1 cellular context compared by ENCODE assay signal in the genomic region with DNA sequence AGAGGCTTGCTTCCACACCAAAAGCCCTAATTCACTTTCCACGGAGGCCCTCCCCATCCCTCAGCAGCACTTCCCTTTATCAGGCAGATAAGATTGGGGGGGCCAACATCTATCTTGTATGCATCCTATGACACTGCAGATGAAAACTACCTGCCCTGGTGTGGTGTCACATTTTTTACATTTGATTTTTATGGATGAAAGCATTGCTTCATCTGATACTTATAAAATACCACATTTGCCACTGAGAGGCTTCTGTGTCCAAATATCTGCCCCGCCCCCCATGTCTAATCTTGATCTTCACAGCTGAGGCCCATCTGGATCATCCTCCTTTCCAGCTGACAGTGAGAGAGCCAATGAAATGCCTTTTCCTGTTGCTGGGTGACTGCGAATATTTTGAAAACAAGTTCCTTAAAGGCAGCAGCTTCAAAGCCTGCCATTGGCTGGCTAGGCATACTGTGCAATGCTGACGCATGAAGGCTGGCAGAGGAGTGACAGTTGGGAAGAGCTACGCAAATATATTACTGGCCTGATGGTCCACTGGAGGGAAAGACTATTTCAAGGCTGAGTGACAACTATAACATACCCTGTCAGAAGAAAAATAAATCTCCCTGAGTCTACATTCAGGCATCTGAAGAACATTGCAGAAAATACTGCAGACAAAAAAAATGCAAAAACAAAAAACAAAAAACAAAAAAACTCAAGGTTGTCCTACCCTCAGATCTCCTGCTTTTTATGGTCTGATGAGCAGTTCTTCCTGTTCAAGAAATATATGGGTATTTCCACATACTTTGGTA.
TF ChIP-seq lines count a peak whose summit lies in the region.

No MANE protein-coding gene starts in this region.

TF ChIP-seq in GM12878, 131 proteins besides CTCF, POLR2A, EP300 and RAD21 (continued from another document):
- TF ChIP-seq, protein P1, sequence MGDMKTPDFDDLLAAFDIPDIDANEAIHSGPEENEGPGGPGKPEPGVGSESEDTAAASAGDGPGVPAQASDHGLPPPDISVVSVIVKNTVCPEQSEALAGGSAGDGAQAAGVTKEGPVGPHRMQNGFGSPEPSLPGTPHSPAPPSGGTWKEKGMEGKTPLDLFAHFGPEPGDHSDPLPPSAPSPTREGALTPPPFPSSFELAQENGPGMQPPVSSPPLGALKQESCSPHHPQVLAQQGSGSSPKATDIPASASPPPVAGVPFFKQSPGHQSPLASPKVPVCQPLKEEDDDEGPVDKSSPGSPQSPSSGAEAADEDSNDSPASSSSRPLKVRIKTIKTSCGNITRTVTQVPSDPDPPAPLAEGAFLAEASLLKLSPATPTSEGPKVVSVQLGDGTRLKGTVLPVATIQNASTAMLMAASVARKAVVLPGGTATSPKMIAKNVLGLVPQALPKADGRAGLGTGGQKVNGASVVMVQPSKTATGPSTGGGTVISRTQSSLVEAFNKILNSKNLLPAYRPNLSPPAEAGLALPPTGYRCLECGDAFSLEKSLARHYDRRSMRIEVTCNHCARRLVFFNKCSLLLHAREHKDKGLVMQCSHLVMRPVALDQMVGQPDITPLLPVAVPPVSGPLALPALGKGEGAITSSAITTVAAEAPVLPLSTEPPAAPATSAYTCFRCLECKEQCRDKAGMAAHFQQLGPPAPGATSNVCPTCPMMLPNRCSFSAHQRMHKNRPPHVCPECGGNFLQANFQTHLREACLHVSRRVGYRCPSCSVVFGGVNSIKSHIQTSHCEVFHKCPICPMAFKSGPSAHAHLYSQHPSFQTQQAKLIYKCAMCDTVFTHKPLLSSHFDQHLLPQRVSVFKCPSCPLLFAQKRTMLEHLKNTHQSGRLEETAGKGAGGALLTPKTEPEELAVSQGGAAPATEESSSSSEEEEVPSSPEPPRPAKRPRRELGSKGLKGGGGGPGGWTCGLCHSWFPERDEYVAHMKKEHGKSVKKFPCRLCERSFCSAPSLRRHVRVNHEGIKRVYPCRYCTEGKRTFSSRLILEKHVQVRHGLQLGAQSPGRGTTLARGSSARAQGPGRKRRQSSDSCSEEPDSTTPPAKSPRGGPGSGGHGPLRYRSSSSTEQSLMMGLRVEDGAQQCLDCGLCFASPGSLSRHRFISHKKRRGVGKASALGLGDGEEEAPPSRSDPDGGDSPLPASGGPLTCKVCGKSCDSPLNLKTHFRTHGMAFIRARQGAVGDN (IDR thresholded peaks at IDR 0.05), result no peak
- no peak for TF ChIP-seq NR2C2 (IDR thresholded peaks at IDR 0.05; ENCODE audit: borderline replicate concordance, control insufficient read depth, insufficient read length, low read depth)
- no peak for TF ChIP-seq LARP7 (IDR thresholded peaks at IDR 0.05)
- no peak for TF ChIP-seq HDAC2 (IDR thresholded peaks at IDR 0.05)
- TF ChIP-seq TBL1XR1 (IDR thresholded peaks at IDR 0.05; ENCODE audit: low read depth, low read length), result no peak
- TF ChIP-seq, protein P2, sequence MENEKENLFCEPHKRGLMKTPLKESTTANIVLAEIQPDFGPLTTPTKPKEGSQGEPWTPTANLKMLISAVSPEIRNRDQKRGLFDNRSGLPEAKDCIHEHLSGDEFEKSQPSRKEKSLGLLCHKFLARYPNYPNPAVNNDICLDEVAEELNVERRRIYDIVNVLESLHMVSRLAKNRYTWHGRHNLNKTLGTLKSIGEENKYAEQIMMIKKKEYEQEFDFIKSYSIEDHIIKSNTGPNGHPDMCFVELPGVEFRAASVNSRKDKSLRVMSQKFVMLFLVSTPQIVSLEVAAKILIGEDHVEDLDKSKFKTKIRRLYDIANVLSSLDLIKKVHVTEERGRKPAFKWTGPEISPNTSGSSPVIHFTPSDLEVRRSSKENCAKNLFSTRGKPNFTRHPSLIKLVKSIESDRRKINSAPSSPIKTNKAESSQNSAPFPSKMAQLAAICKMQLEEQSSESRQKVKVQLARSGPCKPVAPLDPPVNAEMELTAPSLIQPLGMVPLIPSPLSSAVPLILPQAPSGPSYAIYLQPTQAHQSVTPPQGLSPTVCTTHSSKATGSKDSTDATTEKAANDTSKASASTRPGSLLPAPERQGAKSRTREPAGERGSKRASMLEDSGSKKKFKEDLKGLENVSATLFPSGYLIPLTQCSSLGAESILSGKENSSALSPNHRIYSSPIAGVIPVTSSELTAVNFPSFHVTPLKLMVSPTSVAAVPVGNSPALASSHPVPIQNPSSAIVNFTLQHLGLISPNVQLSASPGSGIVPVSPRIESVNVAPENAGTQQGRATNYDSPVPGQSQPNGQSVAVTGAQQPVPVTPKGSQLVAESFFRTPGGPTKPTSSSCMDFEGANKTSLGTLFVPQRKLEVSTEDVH (IDR thresholded peaks at IDR 0.05; ENCODE audit: low read depth, partially characterized antibody), result no peak
- TF ChIP-seq, protein P3, sequence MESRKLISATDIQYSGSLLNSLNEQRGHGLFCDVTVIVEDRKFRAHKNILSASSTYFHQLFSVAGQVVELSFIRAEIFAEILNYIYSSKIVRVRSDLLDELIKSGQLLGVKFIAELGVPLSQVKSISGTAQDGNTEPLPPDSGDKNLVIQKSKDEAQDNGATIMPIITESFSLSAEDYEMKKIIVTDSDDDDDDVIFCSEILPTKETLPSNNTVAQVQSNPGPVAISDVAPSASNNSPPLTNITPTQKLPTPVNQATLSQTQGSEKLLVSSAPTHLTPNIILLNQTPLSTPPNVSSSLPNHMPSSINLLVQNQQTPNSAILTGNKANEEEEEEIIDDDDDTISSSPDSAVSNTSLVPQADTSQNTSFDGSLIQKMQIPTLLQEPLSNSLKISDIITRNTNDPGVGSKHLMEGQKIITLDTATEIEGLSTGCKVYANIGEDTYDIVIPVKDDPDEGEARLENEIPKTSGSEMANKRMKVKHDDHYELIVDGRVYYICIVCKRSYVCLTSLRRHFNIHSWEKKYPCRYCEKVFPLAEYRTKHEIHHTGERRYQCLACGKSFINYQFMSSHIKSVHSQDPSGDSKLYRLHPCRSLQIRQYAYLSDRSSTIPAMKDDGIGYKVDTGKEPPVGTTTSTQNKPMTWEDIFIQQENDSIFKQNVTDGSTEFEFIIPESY (IDR thresholded peaks at IDR 0.05), result no peak
- TF ChIP-seq, protein P4, sequence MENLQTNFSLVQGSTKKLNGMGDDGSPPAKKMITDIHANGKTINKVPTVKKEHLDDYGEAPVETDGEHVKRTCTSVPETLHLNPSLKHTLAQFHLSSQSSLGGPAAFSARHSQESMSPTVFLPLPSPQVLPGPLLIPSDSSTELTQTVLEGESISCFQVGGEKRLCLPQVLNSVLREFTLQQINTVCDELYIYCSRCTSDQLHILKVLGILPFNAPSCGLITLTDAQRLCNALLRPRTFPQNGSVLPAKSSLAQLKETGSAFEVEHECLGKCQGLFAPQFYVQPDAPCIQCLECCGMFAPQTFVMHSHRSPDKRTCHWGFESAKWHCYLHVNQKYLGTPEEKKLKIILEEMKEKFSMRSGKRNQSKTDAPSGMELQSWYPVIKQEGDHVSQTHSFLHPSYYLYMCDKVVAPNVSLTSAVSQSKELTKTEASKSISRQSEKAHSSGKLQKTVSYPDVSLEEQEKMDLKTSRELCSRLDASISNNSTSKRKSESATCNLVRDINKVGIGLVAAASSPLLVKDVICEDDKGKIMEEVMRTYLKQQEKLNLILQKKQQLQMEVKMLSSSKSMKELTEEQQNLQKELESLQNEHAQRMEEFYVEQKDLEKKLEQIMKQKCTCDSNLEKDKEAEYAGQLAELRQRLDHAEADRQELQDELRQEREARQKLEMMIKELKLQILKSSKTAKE (IDR thresholded peaks at IDR 0.05; ENCODE audit: low read depth, poor library complexity, severe bottlenecking), result no peak
- TF ChIP-seq TARDBP (IDR thresholded peaks at IDR 0.05; ENCODE audit: borderline replicate concordance), result no peak
- TF ChIP-seq KAT2A (conservative IDR thresholded peaks at IDR 0.05; ENCODE audit: control insufficient read depth, low read depth, low read length), result no peak
- TF ChIP-seq SUPT20H (IDR thresholded peaks at IDR 0.05; ENCODE audit: borderline replicate concordance, control insufficient read depth, low read depth, low read length), result no peak
- TF ChIP-seq ETV6 (conservative IDR thresholded peaks at IDR 0.05 in 1 of 2, IDR thresholded peaks at IDR 0.05 in 1 of 2; ENCODE audit: borderline replicate concordance in 1 of 2, low read depth in 1 of 2), result no peak
- TF ChIP-seq HDAC6 (IDR thresholded peaks at IDR 0.05; ENCODE audit: unreplicated experiment), result no peak
- no peak for TF ChIP-seq SMC3 (IDR thresholded peaks at IDR 0.05; ENCODE audit: borderline replicate concordance, low read length)
